19 cellular contexts compared by ENCODE assay signal in the genomic region with DNA sequence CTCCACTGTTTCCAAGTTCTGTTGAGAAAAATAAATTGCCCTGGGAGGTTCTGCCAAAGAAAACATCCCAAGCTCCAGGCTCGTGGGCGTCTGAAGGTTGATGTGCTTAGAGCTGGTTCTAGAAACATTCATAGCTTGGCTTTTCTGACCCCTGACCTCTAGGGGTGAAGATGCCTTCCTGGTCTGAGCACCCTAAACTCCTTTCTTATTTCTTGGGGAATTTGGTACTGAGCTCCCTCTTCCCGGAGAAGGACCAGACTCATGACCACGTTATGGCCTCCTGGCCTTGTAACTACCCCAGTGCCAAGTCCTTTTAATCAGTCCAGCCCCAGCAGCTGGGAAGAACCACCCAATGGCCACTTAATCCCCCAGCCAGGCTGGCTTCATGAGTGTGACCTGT.
"Had no signal": no experiment of that assay in that cellular context is flagged by ENCODE, and none has a peak within 500 bp of the region (broad histone marks: within the 10 kb centered on the region; RNA-seq: fewer than 3 reads in every experiment).

No MANE protein-coding gene starts in this region.

- H3K27ac ChIP-seq: colonic mucosa, lower lobe of right lung, neutrophil, right atrium auricular region, thyroid gland had no signal

- H3K9me3 ChIP-seq: breast epithelium, colonic mucosa, lower lobe of right lung, neutrophil, right atrium auricular region, thyroid gland had no signal

- H3K27me3 Mint-ChIP-seq: activated B cell treated with CpG ODN at 0.5 μM for 24 hours; activated CD4-positive, alpha-beta T cell treated with anti-CD3 and anti-CD28 coated beads, Interleukin-2, amount 10 ng/mL, durations not matched to agents 7 days and 5 days; naive B cell had no signal

- H3K4me1 ChIP-seq: breast epithelium, colonic mucosa had no signal

- H3K27me3 ChIP-seq: breast epithelium, colonic mucosa, neutrophil, right atrium auricular region, thyroid gland had no signal

- H3K4me3 Mint-ChIP-seq: activated B cell treated with CpG ODN at 0.5 μM for 24 hours; activated CD4-positive, alpha-beta T cell treated with anti-CD3 and anti-CD28 coated beads, Interleukin-2, amount 10 ng/mL, durations not matched to agents 7 days and 5 days; mesothelial cell of epicardium; T-helper 1 cell treated with Interleukin-12 subunit alpha and Interleukin-12 subunit beta and Interleukin-4 antibody, amounts not matched to agents 30 μg/mL and 1 μg/mL, for 36 hours had no signal

- H3K27ac Mint-ChIP-seq: activated B cell treated with CpG ODN at 0.5 μM for 24 hours; activated CD4-positive, alpha-beta T cell treated with anti-CD3 and anti-CD28 coated beads, Interleukin-2, amount 10 ng/mL, durations not matched to agents 7 days and 5 days; mesothelial cell of epicardium; naive B cell; T-helper 1 cell treated with Interleukin-12 subunit alpha and Interleukin-12 subunit beta and Interleukin-4 antibody, amounts not matched to agents 30 μg/mL and 1 μg/mL, for 36 hours had no signal

- H3K36me3 ChIP-seq: breast epithelium, colonic mucosa, lower lobe of right lung, neutrophil, right atrium auricular region, thyroid gland had no signal

- DNase-seq: activated B cell treated with CpG ODN at 0.5 μM for 24 hours; activated CD4-positive, alpha-beta T cell treated with anti-CD3 and anti-CD28 coated beads, Interleukin-2, amount 10 ng/mL, durations not matched to agents 7 days and 5 days; activated naive CD4-positive, alpha-beta T cell treated with anti-CD3 and anti-CD28 coated beads, Interleukin-2, amount 50 U/mL, for 16 hours; amniotic stem cell; colonic mucosa; effector CD8-positive, alpha-beta T cell; hypothalamus; lower lobe of right lung; naive B cell; SHP77; stimulated activated CD4-positive, alpha-beta T cell treated with anti-CD3 and anti-CD28 coated beads, Interleukin-12 subunit alpha, Interleukin-12 subunit beta, amount 100 ng/mL, for 4 hours; stimulated activated naive CD4-positive, alpha-beta T cell treated with Interleukin-2 at 50 U/mL for 16 hours; thyroid gland had no signal

- H3K9me3 Mint-ChIP-seq: activated B cell treated with CpG ODN at 0.5 μM for 24 hours; activated CD4-positive, alpha-beta T cell treated with anti-CD3 and anti-CD28 coated beads, Interleukin-2, amount 10 ng/mL, durations not matched to agents 7 days and 5 days; mesothelial cell of epicardium had no signal

- H3K36me3 Mint-ChIP-seq: mesothelial cell of epicardium, naive B cell had no signal

- H3K4me3 ChIP-seq: breast epithelium, colonic mucosa, lower lobe of right lung, right atrium auricular region, thyroid gland had no signal

- ATAC-seq: lower lobe of right lung, SK-N-SH treated with all-trans-retinoic acid at 6 μM for 48 hours had no signal
